Comparison of ENCODE assay signal across 12 cellular contexts in the genomic region with DNA sequence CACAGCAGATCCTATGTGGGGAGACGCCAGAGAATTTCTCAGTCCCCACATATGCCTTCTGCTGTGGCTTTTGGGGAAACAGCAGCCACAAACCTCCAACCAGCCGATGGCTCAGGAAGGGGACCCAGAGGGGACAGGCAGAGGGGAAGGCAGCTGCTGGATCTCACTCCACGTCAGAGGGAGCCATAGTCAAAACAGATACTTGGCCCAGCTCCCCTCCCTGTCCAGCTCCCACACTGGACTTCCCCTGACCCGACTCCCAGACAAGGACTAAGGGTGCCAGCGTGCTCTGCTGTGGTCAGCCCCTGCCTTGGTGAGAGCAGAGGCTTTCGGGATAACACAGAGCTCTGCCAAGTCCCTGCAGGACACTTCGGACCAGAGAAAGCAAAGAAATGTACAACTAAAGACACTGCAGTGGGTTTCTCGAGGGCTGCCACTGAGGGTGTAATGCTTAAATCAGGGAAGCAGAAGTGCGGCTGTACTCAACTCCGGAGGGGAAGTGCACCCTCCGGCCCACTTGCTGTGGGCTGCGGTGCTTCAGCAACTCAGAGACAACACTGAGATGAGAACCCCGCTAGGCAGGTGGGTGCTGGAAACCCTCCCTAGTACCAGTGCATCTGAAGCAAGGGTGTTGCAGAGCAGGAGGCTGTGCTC. TPM values are rescaled to one million over a fixed set of nuclear protein-coding genes. Genes with fewer than 3 reads are reported as not detected.
A peak's percentile ranks its signal among the peaks of the same experiment; 100 is the strongest.
DNase-seq lines count a peak whose midpoint lies in the region; ATAC-seq and TF ChIP-seq lines count a peak whose summit lies in the region.
"Had no signal": no experiment of that assay in that cellular context is flagged by ENCODE, and none has a peak within 500 bp of the region (broad histone marks: within the 10 kb centered on the region; RNA-seq: fewer than 3 reads in every experiment).

No MANE protein-coding gene starts in this region.

- no peak for TF ChIP-seq POLR2A in prostate gland (IDR thresholded peaks at IDR 0.05)

- no peaks in the 10 kb centered on the region for H3K4me1 ChIP-seq in prostate gland (replicated peaks)

- TF ChIP-seq CTCF in prostate gland (IDR thresholded peaks at IDR 0.05) (no peak), WERI-Rb-1 (IDR thresholded peaks at IDR 0.05; ENCODE audit: low read depth, low read length) (no peak)

- ATAC-seq in Right ventricle myocardium inferior (peak; percentile 76), HG03432 (IDR thresholded peaks at IDR 0.05; ENCODE audit: unreplicated experiment) (no peak), GM21423 (IDR thresholded peaks at IDR 0.05; ENCODE audit: unreplicated experiment) (no peak)
- ATAC-seq: stimulated activated effector memory CD8-positive, alpha-beta T cell treated with anti-CD3 and anti-CD28 coated beads, Interleukin-12 subunit alpha, Interleukin-12 subunit beta, amount 100 ng/mL, for 72 hours had no signal

- H3K4me3 ChIP-seq in prostate gland = no peak overlapping the region
- H3K4me3 ChIP-seq in WERI-Rb-1 (ENCODE audit: low read depth, low read length) = no peak overlapping the region

- WGBS in prostate gland = 55% methylated on average over 13 of the region's 13 CpGs

- H3K9me3 ChIP-seq in prostate gland (no peaks in the 10 kb centered on the region), WERI-Rb-1 (ENCODE audit: severe bottlenecking) (no peaks in the 10 kb centered on the region)

- DNase-seq in Right ventricle myocardium inferior (ENCODE audit: missing footprints) = peak; percentile 77
- DNase-seq in cardiac septum (ENCODE audit: low spot score) = no peak
- DNase-seq in prostate gland (ENCODE audit: low spot score) = no peak
- DNase-seq in WERI-Rb-1 = no peak
- DNase-seq in NCI-H1105 (lab: John Stamatoyannopoulos, UW) = no peak
- DNase-seq: DMS53, nephron progenitor cell had no signal

- H3K27me3 ChIP-seq in layer of hippocampus (ENCODE audit: control insufficient read depth, insufficient read depth, low read length) (no peaks in the 10 kb centered on the region), prostate gland (replicated peaks; ENCODE audit: insufficient read depth) (no peaks in the 10 kb centered on the region), WERI-Rb-1 (ENCODE audit: insufficient read depth, low read depth, severe bottlenecking) (no peaks in the 10 kb centered on the region)

- H3K27ac ChIP-seq in layer of hippocampus (ENCODE audit: low read depth, low read length) = peak overlapping the region; percentile 54
- H3K27ac ChIP-seq in prostate gland = peak overlapping the region; percentile 35 to 37
- no peak overlapping the region for H3K27ac ChIP-seq in WERI-Rb-1
- H3K27ac ChIP-seq: VCaP had no signal

- H3K36me3 ChIP-seq in prostate gland (peaks cover 7 to 30% of the 10 kb centered on the region in 2 donors), WERI-Rb-1 (peaks cover 6% of the 10 kb centered on the region)

- intact Hi-C loops in Right ventricle myocardium inferior (cut with DNase I) (no loop called here), cardiac septum (cut with DNase I) (no loop called here), prostate gland (cut with DNase I) (no loop called here)

RNA-seq across cellular contexts. Expression of a gene that starts 47.2 kb away (rescaled TPM):
- total RNA-seq in Right ventricle myocardium inferior (38.5 TPM), cardiac septum (46.7 TPM), prostate gland (100 to 1,000 TPM; 112 to 148 TPM)
